17 cellular contexts compared by ENCODE assay signal in genomic region chr17:49894761-49895160, GRCh38. TPM values are rescaled to one million over a fixed set of nuclear protein-coding genes. Genes with fewer than 3 reads are reported as not detected.
"Had no signal": no experiment of that assay in that cellular context is flagged by ENCODE, and none has a peak within 500 bp of the region (broad histone marks: within the 10 kb centered on the region; RNA-seq: fewer than 3 reads in every experiment).

No MANE protein-coding gene starts in this region.

- H3K27ac ChIP-seq: brain microvascular endothelial cell, heart right ventricle, upper lobe of left lung had no signal

- H3K9me3 ChIP-seq: heart right ventricle, upper lobe of left lung had no signal

- H3K36me3 ChIP-seq: brain microvascular endothelial cell, heart right ventricle, upper lobe of left lung had no signal

- H3K4me3 ChIP-seq: heart right ventricle, smooth muscle cell, upper lobe of left lung had no signal

- ATAC-seq: activated CD4-positive, CD25-positive, alpha-beta regulatory T cell treated with anti-CD3 and anti-CD28 coated beads, Interleukin-2, amount 50 U/mL, for 24 hours; heart right ventricle; right cardiac atrium; stimulated activated memory B cell treated with anti-CD40 and anti-IgM and Interleukin-4, amounts not matched to agents 10 μg/mL and 1 μg/mL and 100 μg/mL, for 72 hours had no signal

- DNase-seq: activated T-cell treated with anti-CD3 and anti-CD28 coated beads, Interleukin-2, amount 50 U/mL, for 1 hour; amniotic stem cell; brain microvascular endothelial cell; heart right ventricle; islet precursor cell; right cardiac atrium; stimulated activated CD4-positive, alpha-beta T cell treated with anti-CD3 and anti-CD28 coated beads, Interleukin-1b, Interleukin-23, amount 100 ng/mL, for 48 hours had no signal

RNA-seq across cellular contexts. Expression of gene TAC4, which starts 46.9 kb away (rescaled TPM):
- total RNA-seq: chondrocyte, dermis microvascular lymphatic vessel endothelial cell, frontal cortex, liver, mesothelial cell of epicardium, smooth muscle cell, subcutaneous adipose tissue, upper lobe of left lung had no signal
